Comparison of ENCODE assay signal across 9 cellular contexts in genomic region chr7:35728412-35729060, GRCh38. TPM values are rescaled to one million over a fixed set of nuclear protein-coding genes. Genes with fewer than 3 reads are reported as not detected.
DNase-seq lines count a peak whose midpoint lies in the region; ATAC-seq and TF ChIP-seq lines count a peak whose summit lies in the region.
"Had no signal": no experiment of that assay in that cellular context is flagged by ENCODE, and none has a peak within 500 bp of the region (broad histone marks: within the 10 kb centered on the region; RNA-seq: fewer than 3 reads in every experiment).

No MANE protein-coding gene starts in this region.

- TF ChIP-seq POLR2A in erythroblast (IDR thresholded peaks at IDR 0.05; ENCODE audit: low read length): no peak

- intact Hi-C loops in colonic mucosa (cut with DNase I): no loop called here

- TF ChIP-seq CTCF in GM12875 (IDR thresholded peaks at IDR 0.05; ENCODE audit: borderline replicate concordance, insufficient read depth, low read depth, low read length): no peak
- TF ChIP-seq CTCF in fibroblast of villous mesenchyme (IDR thresholded peaks at IDR 0.05; ENCODE audit: insufficient read depth, low read depth, low read length): no peak
- no peak for TF ChIP-seq CTCF in colonic mucosa (IDR thresholded peaks at IDR 0.05)

- ATAC-seq in SK-N-SH treated with all-trans-retinoic acid at 6 μM for 48 hours (peak; percentile 78), HG03565 (IDR thresholded peaks at IDR 0.05; ENCODE audit: unreplicated experiment) (no peak)

- no peak overlapping the region for H3K9ac ChIP-seq in rectal smooth muscle tissue (ENCODE audit: low read length)
- H3K9ac ChIP-seq in colonic mucosa (ENCODE audit: low read depth in 2 of 2, low read length in 2 of 2): no peak overlapping the region

- DNase-seq in fibroblast of villous mesenchyme (ENCODE audit: low read depth) (peak; percentile 33), colonic mucosa (no peak), SKM-1 (lab: John Stamatoyannopoulos, UW; ENCODE audit: unreplicated experiment) (no peak), erythroblast (lab: John Stamatoyannopoulos, UW) (no peak)
- DNase-seq: NCI-H1436 had no signal

- H3K4me1 ChIP-seq in rectal smooth muscle tissue (ENCODE audit: control insufficient read depth, insufficient read depth, low read length): peaks cover 30% of the 10 kb centered on the region
- no peaks in the 10 kb centered on the region for H3K4me1 ChIP-seq in colonic mucosa

- H3K9me3 ChIP-seq in colonic mucosa: no peaks in the 10 kb centered on the region

- H3K27me3 ChIP-seq in rectal smooth muscle tissue (ENCODE audit: control insufficient read depth, insufficient read depth, low read length) (no peaks in the 10 kb centered on the region), colonic mucosa (no peaks in the 10 kb centered on the region)

- H3K27ac ChIP-seq in rectal smooth muscle tissue (ENCODE audit: low read depth, low read length) (peak overlapping the region; percentile 79), colonic mucosa (no peak overlapping the region)

- H3K4me3 ChIP-seq in GM12875 (ENCODE audit: low read depth, low read length) (peak overlapping the region; percentile 46), fibroblast of villous mesenchyme (ENCODE audit: low read depth, low read length) (no peak overlapping the region), rectal smooth muscle tissue (ENCODE audit: low read length) (no peak overlapping the region), colonic mucosa (no peak overlapping the region)

- H3K36me3 ChIP-seq in rectal smooth muscle tissue (ENCODE audit: control insufficient read depth, insufficient read depth, low read length) (no peaks in the 10 kb centered on the region), colonic mucosa (no peaks in the 10 kb centered on the region)

TF ChIP-seq in SK-N-SH treated with all-trans-retinoic acid at 6 μM for 48 hours, 23 proteins besides CTCF, POLR2A, EP300 and RAD21:
- TF ChIP-seq ARNTL (CRISPR knock-in tag; IDR thresholded peaks at IDR 0.05; ENCODE audit: borderline replicate concordance, low read depth): no peak
- no peak for TF ChIP-seq CREB5 (CRISPR knock-in tag; IDR thresholded peaks at IDR 0.05; ENCODE audit: low read depth)
- TF ChIP-seq SNAI2 (CRISPR knock-in tag; IDR thresholded peaks at IDR 0.05): no peak
- no peak for TF ChIP-seq ZNF8 (CRISPR knock-in tag; IDR thresholded peaks at IDR 0.05)
- no peak for TF ChIP-seq GLIS3 (CRISPR knock-in tag; IDR thresholded peaks at IDR 0.05)
- no peak for TF ChIP-seq ZNF565 (CRISPR knock-in tag; conservative IDR thresholded peaks at IDR 0.05; ENCODE audit: low read depth)
- no peak for TF ChIP-seq CSDC2 (CRISPR knock-in tag; IDR thresholded peaks at IDR 0.05)

RNA-seq across cellular contexts. Expression of gene HERPUD2, which starts 33.6 kb away (rescaled TPM):
- total RNA-seq in fibroblast of villous mesenchyme (23.2 and 30.7 TPM in 2 replicates), colonic mucosa (10 to 100 TPM; 20.2 to 24.2 TPM)
